Comparison of ENCODE assay signal across 2 cellular contexts in the genomic region with DNA sequence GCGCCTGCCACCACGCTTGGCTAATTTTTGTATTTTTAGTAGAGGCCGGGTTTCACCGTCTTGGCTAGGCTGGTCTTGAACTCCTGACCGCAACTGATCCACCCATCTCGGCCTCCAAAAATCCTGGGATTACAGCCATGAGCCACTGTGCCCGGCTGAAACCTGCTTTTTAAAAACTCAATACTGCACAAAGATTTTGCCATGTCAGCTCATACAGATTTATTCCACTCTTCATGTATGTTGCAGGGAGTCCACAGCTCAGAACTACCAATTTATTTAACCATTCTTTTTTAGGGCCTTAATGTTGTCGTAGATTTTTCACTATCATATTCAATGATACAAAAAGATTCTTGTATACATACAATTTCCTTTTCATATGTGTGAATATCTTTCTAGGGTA.
TF ChIP-seq lines count a peak whose summit lies in the region.

No MANE protein-coding gene starts in this region.

TF ChIP-seq in A549, 52 proteins besides CTCF, POLR2A, EP300 and RAD21:
- no peak for TF ChIP-seq POLR2AphosphoS2 (conservative IDR thresholded peaks at IDR 0.05; ENCODE audit: low read length)
- peak; percentile 68 for TF ChIP-seq MAFK (IDR thresholded peaks at IDR 0.05; ENCODE audit: partially characterized antibody)
- no peak for TF ChIP-seq KDM5A (IDR thresholded peaks at IDR 0.05)

TF ChIP-seq in IMR-90, 13 proteins besides CTCF, POLR2A, EP300 and RAD21:
- TF ChIP-seq FOS (IDR thresholded peaks at IDR 0.05; ENCODE audit: low read depth, low read length) (no peak), MAFK (IDR thresholded peaks at IDR 0.05; ENCODE audit: low read depth, low read length) (peak; percentile 44)
